11 cellular contexts compared by ENCODE assay signal in genomic region chr1:184933944-184934343, GRCh38.
"Had no signal": no experiment of that assay in that cellular context is flagged by ENCODE, and none has a peak within 500 bp of the region (broad histone marks: within the 10 kb centered on the region; RNA-seq: fewer than 3 reads in every experiment).

No MANE protein-coding gene starts in this region.

- H3K27ac Mint-ChIP-seq: GM23338, H9, HFFc6 had no signal

- H3K9me3 ChIP-seq: HAP-1 had no signal

- FAIRE-seq: H1, H54 had no signal

- H3K36me3 ChIP-seq: HAP-1 had no signal

- H2AFZ ChIP-seq: GM23248, GM23338 had no signal

- H3K4me3 ChIP-seq: GM23248, GM23338, HAP-1 had no signal

- H3K4me1 ChIP-seq: HAP-1 had no signal

- DNase-seq: GM23248, GOT3, H7, H9, HCEC 1CT, HFFc6 had no signal

- H3K9me3 Mint-ChIP-seq: GM23338, H9, HFFc6 had no signal

- H3K4me3 Mint-ChIP-seq: GM23338, H9, HFFc6 had no signal

- ATAC-seq: GM23338, HCT116 had no signal

- H3K9ac ChIP-seq: GM23248 had no signal

- H3K27ac ChIP-seq: GM23248 had no signal

- H3K4me2 ChIP-seq: GM23338 had no signal
